8 cellular contexts compared by ENCODE assay signal in the genomic region with DNA sequence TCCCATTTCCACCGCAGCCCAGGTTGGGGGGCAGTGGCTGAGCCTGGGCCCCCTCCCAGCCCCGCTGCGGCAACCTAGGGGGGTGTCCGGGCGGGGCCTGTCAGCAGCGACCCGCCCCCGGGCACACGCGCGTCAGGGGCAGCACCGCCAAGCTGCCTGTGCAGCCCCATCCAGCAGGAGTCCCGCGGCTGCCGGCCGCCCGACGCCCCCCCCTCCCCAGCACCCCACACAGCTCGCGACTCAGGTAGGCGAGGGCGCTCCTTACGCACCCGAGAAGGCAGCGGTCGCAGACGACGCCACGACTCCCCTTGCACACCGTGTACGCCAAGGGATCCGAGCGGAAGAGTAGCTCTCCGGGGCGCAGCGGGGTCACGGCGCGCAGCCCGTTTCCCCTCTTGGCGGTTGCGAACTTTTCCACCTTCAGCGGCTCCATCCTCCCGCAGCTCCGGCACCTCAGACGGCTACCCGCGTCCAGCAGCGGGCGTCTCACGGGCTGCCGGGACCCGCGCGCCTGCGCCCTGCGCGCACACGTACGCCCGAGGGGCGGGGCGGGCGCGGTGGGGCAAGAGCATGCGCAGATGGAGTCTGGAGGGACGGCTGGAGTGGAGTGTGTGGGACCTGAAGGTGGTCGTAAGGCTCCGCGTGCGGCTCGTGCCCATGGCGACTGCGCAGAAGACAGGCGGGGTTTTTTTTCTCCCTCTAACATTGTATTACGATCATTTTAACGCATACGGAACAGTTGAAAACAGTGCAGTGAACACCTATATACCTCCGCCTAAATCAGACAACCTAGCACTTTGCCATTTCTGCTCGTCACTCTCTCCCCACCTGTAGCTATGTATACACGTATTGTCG. TPM values are rescaled to one million over a fixed set of nuclear protein-coding genes. Genes with fewer than 3 reads are reported as not detected.
DNase-seq lines count a peak whose midpoint lies in the region; ATAC-seq and TF ChIP-seq lines count a peak whose summit lies in the region.

Gene SMYD3, minus strand, starts transcription at position 495 of the 855 bp plus-strand sequence.

- no TSS peak for BruUV-seq in MCF 10A (replicated peaks; lab: Mats Ljungman, UMichigan)

- DNase-seq in 8988T (peak; percentile 76), NCI-H2081 treated with DMSO at 0.1 percent for 48 hours (lab: John Stamatoyannopoulos, UW) (peak; percentile 45), UCSD-AML1 (lab: John Stamatoyannopoulos, UW; ENCODE audit: unreplicated experiment) (peak; percentile 89), MCF 10A (ENCODE audit: unreplicated experiment) (peak; percentile 89), iPS-NIHi11 (ENCODE audit: low spot score) (peak; percentile 96), smooth muscle cell of the brain vasculature (ENCODE audit: low read depth, low spot score) (peak; percentile 39)

- TF ChIP-seq CTCF in MCF 10A (IDR thresholded peaks at IDR 0.05; ENCODE audit: unreplicated experiment) = no peak

- H3K36me3 Mint-ChIP-seq in MCF 10A (ENCODE audit: insufficient read depth, unreplicated experiment) = peaks cover 8% of the 10 kb centered on the region

- POLR2A ChIA-PET in MCF 10A (lab: Yijun Ruan, JAX) = interaction anchor here (0.6 to 3.9 kb wide), 13 partner anchors 9 to 1635 kb away, joined by 3 to 31 read pairs (median 4); partner anchors contain the start of genes CNST and TFB2M

- no peaks in the 10 kb centered on the region for H3K27me3 Mint-ChIP-seq in MCF 10A (ENCODE audit: insufficient read depth, unreplicated experiment)

- H3K4me3 Mint-ChIP-seq in MCF 10A (ENCODE audit: unreplicated experiment) = peak within 1 kb of the TSS; percentile 76

- H3K9me3 Mint-ChIP-seq in MCF 10A (ENCODE audit: unreplicated experiment) = no peaks in the 10 kb centered on the region

- peaks cover 35% of the 10 kb centered on the region for H3K4me1 Mint-ChIP-seq in MCF 10A (ENCODE audit: insufficient read depth, unreplicated experiment)

- peak; percentile 95 for ATAC-seq in GM18517 (IDR thresholded peaks at IDR 0.05; ENCODE audit: unreplicated experiment)
- ATAC-seq in HG03039 (IDR thresholded peaks at IDR 0.05; ENCODE audit: unreplicated experiment) = peak; percentile 92

- peak within 1 kb of the TSS; percentile 18 for H3K27ac Mint-ChIP-seq in MCF 10A (ENCODE audit: low read depth, unreplicated experiment)

- CTCF ChIA-PET in MCF 10A (lab: Yijun Ruan, JAX) = interaction anchor here (0.5 to 5.1 kb wide), 23 partner anchors 9 to 1269 kb away, joined by 3 to 50 read pairs (median 4); no protein-coding TSS in a partner anchor

- intact Hi-C loops in MCF 10A (cut with micrococcal nuclease) = no loop called here

RNA-seq across cellular contexts. Expression of gene SMYD3, which starts in this region (rescaled TPM):
- total RNA-seq in MCF 10A (2022) = 21.4 and 26.9 TPM in 2 replicates

Comparison
In these comparisons a context has a peak if more than half of its experiments do, and no peak if none do; other contexts are left out.
1. Peak in every context shown above with its lines: DNase-seq and ATAC-seq.
2. DNase-seq: peak in every context shown above with its lines; median percentile 96 in iPS-NIHi11; 89 in UCSD-AML1; 89 in MCF 10A; 76 in 8988T; 45 in NCI-H2081 treated with DMSO at 0.1 percent for 48 hours; 39 in smooth muscle cell of the brain vasculature.